ENCODE assay signal across 11 cellular contexts in the genomic region with DNA sequence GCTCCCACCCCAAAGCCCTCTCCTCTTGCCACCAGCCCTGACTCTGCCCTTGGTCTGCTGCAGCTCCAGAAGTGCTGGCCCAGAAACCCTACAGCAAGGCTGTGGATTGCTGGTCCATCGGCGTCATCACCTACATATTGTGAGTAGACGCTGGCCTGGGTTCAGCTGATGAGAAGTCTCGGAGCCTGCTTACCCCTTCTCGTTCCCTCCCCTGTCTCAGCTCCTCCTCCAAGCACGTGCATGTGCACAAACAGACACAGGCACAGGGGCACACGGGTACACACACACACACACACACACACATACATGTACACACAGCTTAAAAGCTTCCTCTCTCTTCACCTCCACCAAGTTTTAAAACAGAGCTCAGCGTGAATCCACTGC. TPM values are rescaled to one million over a fixed set of nuclear protein-coding genes. Genes with fewer than 3 reads are reported as not detected.
DNase-seq lines count a peak whose midpoint lies in the region; ATAC-seq and TF ChIP-seq lines count a peak whose summit lies in the region.
"Had no signal": no experiment of that assay in that cellular context is flagged by ENCODE, and none has a peak within 500 bp of the region (broad histone marks: within the 10 kb centered on the region; RNA-seq: fewer than 3 reads in every experiment).

No MANE protein-coding gene starts in this region.

- H3K27me3 ChIP-seq in foreskin keratinocyte = no peaks in the 10 kb centered on the region
- H3K27me3 ChIP-seq: SJSA1, transverse colon had no signal

- peaks cover 14% of the 10 kb centered on the region for H3K4me1 ChIP-seq in foreskin keratinocyte
- H3K4me1 ChIP-seq: transverse colon had no signal

- peak overlapping the region; percentile 97 for H3K27ac ChIP-seq in foreskin keratinocyte
- H3K27ac ChIP-seq: SJSA1, transverse colon had no signal

- TF ChIP-seq CTCF in foreskin keratinocyte (conservative IDR thresholded peaks at IDR 0.05) = no peak

- ATAC-seq in GM18868 (IDR thresholded peaks at IDR 0.05; ENCODE audit: unreplicated experiment) (peak; percentile 29), GM21576 (IDR thresholded peaks at IDR 0.05; ENCODE audit: unreplicated experiment) (peak; percentile 16), HG03280 (IDR thresholded peaks at IDR 0.05; ENCODE audit: unreplicated experiment) (peak; percentile 16), foreskin keratinocyte (peak; percentile 51)

- DNase-seq in foreskin keratinocyte (peak; percentile 63 to 71), NK-92 (lab: John Stamatoyannopoulos, UW; ENCODE audit: unreplicated experiment) (no peak), hepatic stellate cell (ENCODE audit: low spot score) (no peak), SHP77 (lab: John Stamatoyannopoulos, UW) (no peak), cortex of kidney (lab: John Stamatoyannopoulos, UW) (no peak)
- DNase-seq: transverse colon had no signal

RNA-seq across cellular contexts. Expression of a gene that starts 24.3 kb away (rescaled TPM):
- total RNA-seq in foreskin keratinocyte = not detected in 2 replicates
- not detected in 2 replicates for polyA plus RNA-seq in foreskin keratinocyte
- total RNA-seq: NCI-H460, transverse colon had no signal

RNA-seq across cellular contexts. Expression of a gene that starts 44.4 kb away (rescaled TPM):
- 1,286 and 1,603 TPM in 2 replicates for total RNA-seq in foreskin keratinocyte
- 823 and 1,080 TPM in 2 replicates for polyA plus RNA-seq in foreskin keratinocyte

Comparison
In these comparisons a context has a peak if more than half of its experiments do, and no peak if none do; other contexts are left out.
1. DNase-seq: peak in foreskin keratinocyte (2 of 2); none in NK-92 (single experiment), hepatic stellate cell (single experiment), SHP77 (0 of 2) and cortex of kidney (single experiment).
2. Peak in every context shown above with its lines, with median percentiles within 50 percentile points of each other: ATAC-seq.